Comparison of ENCODE assay signal across 2 cellular contexts in the genomic region with DNA sequence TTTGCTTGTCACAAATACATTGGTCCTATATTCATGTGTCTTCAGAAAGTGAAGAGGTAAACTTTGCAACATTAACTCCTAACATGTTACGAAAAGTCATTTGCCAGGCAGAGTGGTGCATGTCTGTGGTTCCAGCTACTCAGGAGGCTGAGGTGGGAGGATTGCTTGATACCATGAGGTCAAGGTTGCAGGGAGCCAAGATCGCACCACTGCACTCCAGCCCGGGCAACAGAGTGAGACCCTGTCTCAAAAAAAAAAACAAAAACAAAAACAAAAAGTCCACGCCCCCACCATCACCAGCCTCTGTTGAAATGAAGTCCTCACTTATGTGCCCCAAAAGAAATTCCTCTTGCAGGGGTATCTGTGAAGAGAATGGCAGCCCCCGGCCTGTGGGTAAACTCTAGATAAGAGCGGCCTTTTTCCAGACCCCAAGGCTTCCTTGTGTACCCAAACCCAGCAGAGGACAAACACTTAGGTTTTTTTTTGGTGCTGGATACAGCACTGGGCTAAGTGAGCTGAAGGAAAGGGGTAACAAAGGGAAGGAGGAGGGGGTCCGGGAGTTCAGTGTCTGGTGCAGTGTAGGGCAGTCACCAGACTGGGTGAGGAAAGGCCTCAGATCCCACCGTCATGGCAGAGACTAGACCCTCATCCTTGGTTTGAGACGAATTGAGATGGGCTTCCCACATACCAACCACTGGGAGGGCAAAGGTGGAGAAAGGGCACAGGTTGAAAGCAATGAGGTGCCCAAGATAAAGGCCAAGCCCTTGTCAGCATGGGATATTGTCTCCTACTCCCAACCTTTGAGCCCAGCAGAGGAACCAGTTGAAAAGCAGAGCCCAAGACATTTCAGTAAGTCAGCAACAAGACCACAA.
A peak's percentile ranks its signal among the peaks of the same experiment; 100 is the strongest.
TF ChIP-seq lines count a peak whose summit lies in the region.

No MANE protein-coding gene starts in this region.

TF ChIP-seq in A549, 52 proteins besides CTCF, POLR2A, EP300 and RAD21:
- TF ChIP-seq FOSL2 (IDR thresholded peaks at IDR 0.05) (no peak), FOSL2 (CRISPR knock-in tag; IDR thresholded peaks at IDR 0.05) (no peak), ZFP36 (IDR thresholded peaks at IDR 0.05; ENCODE audit: borderline replicate concordance, partially characterized antibody) (no peak), POLR2AphosphoS2 (conservative IDR thresholded peaks at IDR 0.05; ENCODE audit: low read length) (no peak), HOXB13 (CRISPR knock-in tag; IDR thresholded peaks at IDR 0.05; ENCODE audit: low read depth) (no peak), HOXB5 (CRISPR knock-in tag; IDR thresholded peaks at IDR 0.05) (no peak), TP53 (CRISPR knock-in tag; IDR thresholded peaks at IDR 0.05) (no peak), SMC3 (IDR thresholded peaks at IDR 0.05) (no peak), CBX8 (IDR thresholded peaks at IDR 0.05) (no peak), CHD2 (IDR thresholded peaks at IDR 0.05; ENCODE audit: low read length, partially characterized antibody) (no peak), EHMT2 (IDR thresholded peaks at IDR 0.05; ENCODE audit: low read depth) (no peak), MYC (IDR thresholded peaks at IDR 0.05; ENCODE audit: borderline replicate concordance, low read length) (no peak), E2F6 (IDR thresholded peaks at IDR 0.05; ENCODE audit: borderline replicate concordance, low read depth) (no peak)
- TF ChIP-seq, protein P1, sequence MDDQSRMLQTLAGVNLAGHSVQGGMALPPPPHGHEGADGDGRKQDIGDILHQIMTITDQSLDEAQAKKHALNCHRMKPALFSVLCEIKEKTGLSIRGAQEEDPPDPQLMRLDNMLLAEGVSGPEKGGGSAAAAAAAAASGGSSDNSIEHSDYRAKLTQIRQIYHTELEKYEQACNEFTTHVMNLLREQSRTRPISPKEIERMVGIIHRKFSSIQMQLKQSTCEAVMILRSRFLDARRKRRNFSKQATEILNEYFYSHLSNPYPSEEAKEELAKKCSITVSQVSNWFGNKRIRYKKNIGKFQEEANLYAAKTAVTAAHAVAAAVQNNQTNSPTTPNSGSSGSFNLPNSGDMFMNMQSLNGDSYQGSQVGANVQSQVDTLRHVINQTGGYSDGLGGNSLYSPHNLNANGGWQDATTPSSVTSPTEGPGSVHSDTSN (IDR thresholded peaks at IDR 0.05), result no peak

TF ChIP-seq in GM12891, 5 proteins besides CTCF, POLR2A, EP300 and RAD21 (continued from another document):
- peak; percentile 53; the same call in 1 of the 2 replicates for TF ChIP-seq POLR2AphosphoS5 (IDR thresholded peaks at IDR 0.05; ENCODE audit: low read depth, low read length)
